In genomic region chr2:18413794-18414396, GRCh38 we compare ENCODE assay signal across 1 cellular context.
A peak's percentile ranks its signal among the peaks of the same experiment; 100 is the strongest.
TF ChIP-seq lines count a peak whose summit lies in the region.

No MANE protein-coding gene starts in this region.

TF ChIP-seq in HCT116, 20 proteins besides CTCF, POLR2A, EP300 and RAD21 (continued from another document):
- no peak for TF ChIP-seq REST (IDR thresholded peaks at IDR 0.05; ENCODE audit: low read depth)
- no peak for TF ChIP-seq POLR2AphosphoS5 (IDR thresholded peaks at IDR 0.05; ENCODE audit: low read depth, low read length)
- peak; percentile 65 for TF ChIP-seq FOSL1 (IDR thresholded peaks at IDR 0.05; ENCODE audit: low read depth)
- TF ChIP-seq SP1 (IDR thresholded peaks at IDR 0.05; ENCODE audit: low read depth), result 0 out of 2 replicates have a peak, but pooled peaks have one; percentile 23
- TF ChIP-seq SIN3A (IDR thresholded peaks at IDR 0.05; ENCODE audit: low read depth), result no peak
- no peak for TF ChIP-seq TCF7L2 (IDR thresholded peaks at IDR 0.05; ENCODE audit: borderline replicate concordance, extremely low read depth, insufficient read depth, insufficient read length)
- no peak for TF ChIP-seq ATF3 (IDR thresholded peaks at IDR 0.05)
- TF ChIP-seq EZH2 (IDR thresholded peaks at IDR 0.05), result no peak
- no peak for TF ChIP-seq EGR1 (IDR thresholded peaks at IDR 0.05; ENCODE audit: low read depth)
- TF ChIP-seq JUND (IDR thresholded peaks at IDR 0.05), result peak; percentile 51; the same call in 1 of the 2 replicates
